Comparison of ENCODE assay signal across 8 cellular contexts in genomic region chr7:139618482-139619366, GRCh38.
DNase-seq lines count a peak whose midpoint lies in the region; ATAC-seq and TF ChIP-seq lines count a peak whose summit lies in the region.

No MANE protein-coding gene starts in this region.

- H3K79me2 ChIP-seq in OCI-LY1 (ENCODE audit: insufficient read depth, low read length), result no peaks in the 10 kb centered on the region

- peak; percentile 33 for TF ChIP-seq CTCF in GM10248 (IDR thresholded peaks at IDR 0.05; ENCODE audit: control extremely low read depth, extremely low read depth, low read depth, missing control alignments)
- TF ChIP-seq CTCF in OCI-LY1 (IDR thresholded peaks at IDR 0.05; ENCODE audit: low read length), result peak; percentile 71
- TF ChIP-seq CTCF in coronary artery (IDR thresholded peaks at IDR 0.05), result no peak

- H3K27me3 ChIP-seq in OCI-LY1 (ENCODE audit: insufficient read depth, low read length), result no peaks in the 10 kb centered on the region

- H3F3A ChIP-seq in OCI-LY1 (ENCODE audit: insufficient read depth, low read length), result no peaks in the 10 kb centered on the region

- H3K27me3 Mint-ChIP-seq in activated naive CD8-positive, alpha-beta T cell treated with anti-CD3 and anti-CD28 coated beads, Interleukin-2, amount 50 U/mL, for 24 hours, result no peaks in the 10 kb centered on the region

- no peaks in the 10 kb centered on the region for H3K9me3 ChIP-seq in OCI-LY1 (ENCODE audit: low read length)

- H2AFZ ChIP-seq in OCI-LY1 (ENCODE audit: low read length), result no peak overlapping the region

- H3K9me2 ChIP-seq in OCI-LY1 (ENCODE audit: low read depth, low read length), result no peaks in the 10 kb centered on the region

- DNase-seq in A172 (ENCODE audit: low spot score) (peak; percentile 24), GM10248 (ENCODE audit: extremely low spot score) (no peak), iPS-NIHi11 (ENCODE audit: low spot score) (peak; percentile 51), coronary artery (ENCODE audit: low spot score) (no peak)
- DNase-seq in activated naive CD8-positive, alpha-beta T cell treated with anti-CD3 and anti-CD28 coated beads, Interleukin-2, amount 50 U/mL, for 24 hours, result peak; percentile 56
- DNase-seq in stimulated activated CD4-positive, alpha-beta T cell treated with anti-CD3 and anti-CD28 coated beads, TNF-alpha, amount 100 ng/mL, for 24 hours (ENCODE audit: low read depth in 3 of 3), result peak; percentile 12 to 46 (median 18)

- ATAC-seq in activated naive CD8-positive, alpha-beta T cell treated with anti-CD3 and anti-CD28 coated beads, Interleukin-2, amount 50 U/mL, for 24 hours, result peak; percentile 38
- no peak for ATAC-seq in HG03175 (IDR thresholded peaks at IDR 0.05; ENCODE audit: unreplicated experiment)

- H3K27ac ChIP-seq in OCI-LY1 (ENCODE audit: low read depth, low read length, poor library complexity, severe bottlenecking) (no peak overlapping the region), coronary artery (no peak overlapping the region)

- H3K36me3 ChIP-seq in OCI-LY1 (ENCODE audit: insufficient read depth, low read length), result no peaks in the 10 kb centered on the region

- H3K9ac ChIP-seq in OCI-LY1 (ENCODE audit: low read length), result no peak overlapping the region

- CTCF ChIA-PET in GM10248 (lab: Yijun Ruan, JAX), result interaction anchor here (0.8 to 6.1 kb wide), 16 partner anchors 9 to 392 kb away, joined by 3 to 65 read pairs (median 4); no protein-coding TSS in a partner anchor

- no peaks in the 10 kb centered on the region for H4K20me1 ChIP-seq in OCI-LY1 (ENCODE audit: insufficient read depth, low read length)

- no peaks in the 10 kb centered on the region for H3K4me1 ChIP-seq in OCI-LY1 (ENCODE audit: insufficient read depth, low read length, severe bottlenecking)

- H3K9me3 Mint-ChIP-seq in activated naive CD8-positive, alpha-beta T cell treated with anti-CD3 and anti-CD28 coated beads, Interleukin-2, amount 50 U/mL, for 24 hours, result no peaks in the 10 kb centered on the region

- H3K4me1 Mint-ChIP-seq in activated naive CD8-positive, alpha-beta T cell treated with anti-CD3 and anti-CD28 coated beads, Interleukin-2, amount 50 U/mL, for 24 hours, result peaks cover 8% of the 10 kb centered on the region

- no peak overlapping the region for H3K4me2 ChIP-seq in OCI-LY1 (ENCODE audit: low read length)

- H3K27ac Mint-ChIP-seq in activated naive CD8-positive, alpha-beta T cell treated with anti-CD3 and anti-CD28 coated beads, Interleukin-2, amount 50 U/mL, for 24 hours, result no peak overlapping the region

- POLR2A ChIA-PET in GM10248 (lab: Yijun Ruan, JAX), result no interaction called here

- peaks cover 10% of the 10 kb centered on the region for H3K36me3 Mint-ChIP-seq in activated naive CD8-positive, alpha-beta T cell treated with anti-CD3 and anti-CD28 coated beads, Interleukin-2, amount 50 U/mL, for 24 hours (ENCODE audit: low read depth)

- H3K4me3 Mint-ChIP-seq in activated naive CD8-positive, alpha-beta T cell treated with anti-CD3 and anti-CD28 coated beads, Interleukin-2, amount 50 U/mL, for 24 hours, result no peak overlapping the region

- H3K4me3 ChIP-seq in OCI-LY1 (ENCODE audit: low read depth, low read length, poor library complexity, severe bottlenecking) (no peak overlapping the region), coronary artery (no peak overlapping the region)

Comparison
In these comparisons a context has a peak if more than half of its experiments do, and no peak if none do; other contexts are left out.
1. DNase-seq: peak in A172 (single experiment), activated naive CD8-positive, alpha-beta T cell treated with anti-CD3 and anti-CD28 coated beads, Interleukin-2, amount 50 U/mL, for 24 hours (single experiment), iPS-NIHi11 (single experiment) and stimulated activated CD4-positive, alpha-beta T cell treated with anti-CD3 and anti-CD28 coated beads, TNF-alpha, amount 100 ng/mL, for 24 hours (3 of 3); none in GM10248 (single experiment) and coronary artery (single experiment).